In the genomic region with DNA sequence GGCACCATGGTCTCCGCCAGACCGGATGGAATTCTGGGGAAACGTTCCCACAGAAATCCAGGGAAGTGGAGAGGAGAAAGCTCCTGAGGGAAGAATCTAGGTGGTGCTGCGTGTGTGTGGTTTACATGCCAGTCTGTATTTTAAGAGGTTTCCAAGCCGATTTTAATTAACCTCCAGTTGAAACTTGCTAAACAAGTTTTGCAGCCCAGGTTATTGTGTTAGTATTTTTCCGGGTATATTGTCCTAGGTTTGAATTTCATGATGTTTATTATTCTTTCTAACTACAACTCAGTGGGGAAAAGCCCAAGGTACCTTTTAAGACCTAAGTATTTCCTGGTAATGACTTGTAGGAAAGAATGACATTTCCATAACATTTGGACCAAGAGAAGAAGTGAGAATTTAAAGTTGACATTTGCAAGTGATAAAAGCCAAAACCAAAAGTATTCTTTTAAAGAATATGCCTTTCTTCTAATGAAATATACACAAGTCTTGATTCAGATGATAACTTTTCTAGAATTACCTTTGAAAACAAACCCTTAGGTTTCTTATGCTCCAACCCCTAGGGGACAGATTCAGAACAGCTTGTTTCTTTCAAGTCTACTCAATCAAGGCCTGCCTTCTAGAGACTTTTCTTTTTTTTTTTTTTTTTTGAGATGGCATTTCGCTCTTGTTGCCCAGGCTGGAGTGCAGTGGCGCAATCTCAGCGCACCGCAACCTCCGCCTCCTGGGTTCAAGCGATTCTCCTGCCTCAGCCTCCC, we compare ENCODE assay signal across 11 cellular contexts. TPM values are rescaled to one million over a fixed set of nuclear protein-coding genes. Genes with fewer than 3 reads are reported as not detected.
DNase-seq lines count a peak whose midpoint lies in the region; ATAC-seq, FAIRE-seq and TF ChIP-seq lines count a peak whose summit lies in the region.
"Had no signal": no experiment of that assay in that cellular context is flagged by ENCODE, and none has a peak within 500 bp of the region (broad histone marks: within the 10 kb centered on the region; RNA-seq: fewer than 3 reads in every experiment).

No MANE protein-coding gene starts in this region.

- H3K9me3 ChIP-seq in breast epithelium: no peaks in the 10 kb centered on the region
- no peaks in the 10 kb centered on the region for H3K9me3 ChIP-seq in PC-9 (ENCODE audit: insufficient read depth, low read depth)
- no peaks in the 10 kb centered on the region for H3K9me3 ChIP-seq in keratinocyte (ENCODE audit: control insufficient read depth, low read depth, low read length)

- peak; percentile 86 for FAIRE-seq in keratinocyte (lab: Jason Lieb, UNC)

- CTCF ChIA-PET in MCF 10A (lab: Yijun Ruan, JAX) (interaction anchor here (0.6 to 1.8 kb wide), 4 partner anchors 14 to 116 kb away, joined by 3 to 11 read pairs (median 3); partner anchors contain the start of gene SAT1), PC-9 (lab: Charles Lee) (no interaction called here)

- no peak for TF ChIP-seq POLR2A in breast epithelium (IDR thresholded peaks at IDR 0.05)

- ATAC-seq in HG02623 (IDR thresholded peaks at IDR 0.05; ENCODE audit: unreplicated experiment): no peak

- H3K79me2 ChIP-seq in PC-9 (ENCODE audit: low read depth) (no peaks in the 10 kb centered on the region), keratinocyte (ENCODE audit: control insufficient read depth, insufficient read depth, low read length) (no peaks in the 10 kb centered on the region)

- dilution Hi-C loops in keratinocyte (cut with MboI; ENCODE audit: extremely low pct_ligation_motif_present, low sequenced_read_pairs): no loop called here

- H3K4me3 ChIP-seq in breast epithelium: no peak overlapping the region
- peak overlapping the region; percentile 26; the same call in 1 of the 2 replicates for H3K4me3 ChIP-seq in PC-9
- H3K4me3 ChIP-seq in keratinocyte (ENCODE audit: control insufficient read depth in 2 of 3, extremely low read depth in 1 of 3, insufficient read depth in 2 of 3, low read depth in 1 of 3, low read length in 3 of 3): peak overlapping the region in 2 of 3 experiments; percentile 13 to 46

- H3K27ac ChIP-seq in breast epithelium: peak overlapping the region; percentile 69 to 72
- peak overlapping the region; percentile 95 for H3K27ac ChIP-seq in PC-9
- H3K27ac ChIP-seq in keratinocyte (ENCODE audit: control insufficient read depth, insufficient read depth, low read length): peak overlapping the region; percentile 87

- no peaks in the 10 kb centered on the region for H3K9me3 Mint-ChIP-seq in MCF 10A (ENCODE audit: unreplicated experiment)
- no peaks in the 10 kb centered on the region for H3K9me3 Mint-ChIP-seq in type B pancreatic cell
- H3K9me3 Mint-ChIP-seq in activated T-helper 2 cell treated with anti-CD3 and anti-CD28 coated beads, Interferon-gamma antibody, Interleukin-2, Interleukin-4, amounts not matched to agents 10 μg/mL and 5 μg/mL and 100 μg/mL, durations not matched to agents 14 hours and 24 hours and 36 hours: no peaks in the 10 kb centered on the region

- H3K4me3 Mint-ChIP-seq in MCF 10A (ENCODE audit: unreplicated experiment) (no peak overlapping the region), type B pancreatic cell (peak overlapping the region; percentile 79)
- no peak overlapping the region for H3K4me3 Mint-ChIP-seq in activated T-helper 2 cell treated with anti-CD3 and anti-CD28 coated beads, Interferon-gamma antibody, Interleukin-2, Interleukin-4, amounts not matched to agents 10 μg/mL and 5 μg/mL and 100 μg/mL, durations not matched to agents 14 hours and 24 hours and 36 hours (ENCODE audit: low read depth)

- H3K36me3 Mint-ChIP-seq in MCF 10A (ENCODE audit: insufficient read depth, unreplicated experiment) (no peaks in the 10 kb centered on the region), type B pancreatic cell (no peaks in the 10 kb centered on the region)
- H3K36me3 Mint-ChIP-seq in activated T-helper 2 cell treated with anti-CD3 and anti-CD28 coated beads, Interferon-gamma antibody, Interleukin-2, Interleukin-4, amounts not matched to agents 10 μg/mL and 5 μg/mL and 100 μg/mL, durations not matched to agents 14 hours and 24 hours and 36 hours (ENCODE audit: low read depth): no peaks in the 10 kb centered on the region

- H3K9ac ChIP-seq in keratinocyte (ENCODE audit: control insufficient read depth, extremely low read depth, insufficient read depth, low read length): peak overlapping the region; percentile 48

- H3K27me3 ChIP-seq in breast epithelium (peaks cover 0 to 14% of the 10 kb centered on the region in 2 donors), PC-9 (ENCODE audit: insufficient read depth, low read depth) (no peaks in the 10 kb centered on the region), keratinocyte (ENCODE audit: control insufficient read depth, extremely low read depth, insufficient read depth, low read length) (no peaks in the 10 kb centered on the region)

- H3K27me3 Mint-ChIP-seq in MCF 10A (ENCODE audit: insufficient read depth, unreplicated experiment) (no peaks in the 10 kb centered on the region), type B pancreatic cell (no peaks in the 10 kb centered on the region)
- H3K27me3 Mint-ChIP-seq in activated T-helper 2 cell treated with anti-CD3 and anti-CD28 coated beads, Interferon-gamma antibody, Interleukin-2, Interleukin-4, amounts not matched to agents 10 μg/mL and 5 μg/mL and 100 μg/mL, durations not matched to agents 14 hours and 24 hours and 36 hours (ENCODE audit: low read depth): no peaks in the 10 kb centered on the region

- H3K36me3 ChIP-seq in breast epithelium: no peaks in the 10 kb centered on the region
- H3K36me3 ChIP-seq in PC-9 (ENCODE audit: low read depth): no peaks in the 10 kb centered on the region
- H3K36me3 ChIP-seq in keratinocyte (ENCODE audit: control insufficient read depth in 2 of 2, extremely low read depth in 1 of 2, insufficient read depth in 2 of 2, low read length in 2 of 2): no peaks in the 10 kb centered on the region

- peaks cover 29% of the 10 kb centered on the region for H3F3A ChIP-seq in PC-9 (ENCODE audit: insufficient read depth, low read depth)

- BruUV-seq in MCF 10A (replicated peaks; lab: Mats Ljungman, UMichigan): no TSS peak
- no TSS peak for BruUV-seq in PC-9 (replicated peaks; lab: Mats Ljungman, UMichigan)

- H3K27ac Mint-ChIP-seq in MCF 10A (ENCODE audit: low read depth, unreplicated experiment) (no peak overlapping the region), type B pancreatic cell (peak overlapping the region; percentile 93)
- no peak overlapping the region for H3K27ac Mint-ChIP-seq in activated T-helper 2 cell treated with anti-CD3 and anti-CD28 coated beads, Interferon-gamma antibody, Interleukin-2, Interleukin-4, amounts not matched to agents 10 μg/mL and 5 μg/mL and 100 μg/mL, durations not matched to agents 14 hours and 24 hours and 36 hours

- H3K9me2 ChIP-seq in PC-9 (ENCODE audit: insufficient read depth): no peaks in the 10 kb centered on the region

- no peaks in the 10 kb centered on the region for H3K9me1 ChIP-seq in keratinocyte (ENCODE audit: control insufficient read depth, extremely low read depth, insufficient read depth, low read length)

- TF ChIP-seq CTCF in breast epithelium (IDR thresholded peaks at IDR 0.05): peak in 1 of 3 donors; percentile 31
- TF ChIP-seq CTCF in MCF 10A (IDR thresholded peaks at IDR 0.05; ENCODE audit: unreplicated experiment): no peak
- TF ChIP-seq CTCF in PC-9 (conservative IDR thresholded peaks at IDR 0.05): no peak; the same call in 1 of the 2 replicates
- TF ChIP-seq CTCF in keratinocyte (optimal IDR thresholded peaks at IDR 0.05 in 1 of 3, IDR thresholded peaks at IDR 0.05 in 1 of 3, conservative IDR thresholded peaks at IDR 0.05 in 1 of 3; ENCODE audit: extremely low read depth in 1 of 3, insufficient read depth in 2 of 3, low read length in 3 of 3): no peak
- TF ChIP-seq CTCF in type B pancreatic cell (conservative IDR thresholded peaks at IDR 0.05): peak; percentile 65

- no peaks in the 10 kb centered on the region for H3K4me1 Mint-ChIP-seq in MCF 10A (ENCODE audit: insufficient read depth, unreplicated experiment)
- H3K4me1 Mint-ChIP-seq in type B pancreatic cell (ENCODE audit: unreplicated experiment): peaks cover 39% of the 10 kb centered on the region
- H3K4me1 Mint-ChIP-seq in activated T-helper 2 cell treated with anti-CD3 and anti-CD28 coated beads, Interferon-gamma antibody, Interleukin-2, Interleukin-4, amounts not matched to agents 10 μg/mL and 5 μg/mL and 100 μg/mL, durations not matched to agents 14 hours and 24 hours and 36 hours (ENCODE audit: low read depth): peaks cover 10% of the 10 kb centered on the region

- intact Hi-C loops in breast epithelium (cut with DNase I; ENCODE audit: low total_unique reads): no loop called here
- intact Hi-C loops in MCF 10A (cut with micrococcal nuclease): no loop called here
- intact Hi-C loops in PC-9 (cut with micrococcal nuclease; ENCODE audit: unreplicated experiment): no loop called here
- intact Hi-C loops in activated T-helper 2 cell treated with anti-CD3 and anti-CD28 coated beads, Interferon-gamma antibody, Interleukin-2, Interleukin-4, amounts not matched to agents 10 μg/mL and 5 μg/mL and 100 μg/mL, durations not matched to agents 14 hours and 24 hours and 36 hours (cut with micrococcal nuclease): no loop called here

- H3K4me1 ChIP-seq in breast epithelium: no peaks in the 10 kb centered on the region
- H3K4me1 ChIP-seq in PC-9 (replicated peaks; ENCODE audit: insufficient read depth): peaks cover 48% of the 10 kb centered on the region
- H3K4me1 ChIP-seq in keratinocyte (ENCODE audit: control insufficient read depth, extremely low read depth, insufficient read depth, low read length): peaks cover 30% of the 10 kb centered on the region

- peak in 1 of 2 donors; percentile 54 for DNase-seq in breast epithelium (ENCODE audit: low spot score in 2 of 2)
- no peak for DNase-seq in MCF 10A (ENCODE audit: unreplicated experiment)
- DNase-seq in PC-9: peak; percentile 55 to 92
- no peak for DNase-seq in keratinocyte (ENCODE audit: low read depth, low spot score)
- no peak for DNase-seq in type B pancreatic cell (ENCODE audit: extremely low spot score, unreplicated experiment)
- DNase-seq in activated T-helper 2 cell treated with anti-CD3 and anti-CD28 coated beads, Interferon-gamma antibody, Interleukin-2, Interleukin-4, amounts not matched to agents 10 μg/mL and 5 μg/mL and 100 μg/mL, durations not matched to agents 14 hours and 24 hours and 36 hours (ENCODE audit: low spot score): no peak
- no peak for DNase-seq in NCI-H82 (lab: John Stamatoyannopoulos, UW)
- DNase-seq: amygdala, NCI-H2171 treated with DMSO at 0.1 percent for 48 hours, SW 1271 had no signal

- no peak overlapping the region for H2AFZ ChIP-seq in PC-9
- peak overlapping the region; percentile 40 for H2AFZ ChIP-seq in keratinocyte (ENCODE audit: control insufficient read depth, low read length)

- H3K4me2 ChIP-seq in PC-9: peak overlapping the region; percentile 69
- H3K4me2 ChIP-seq in keratinocyte (ENCODE audit: control insufficient read depth, extremely low read depth, insufficient read depth, low read depth, low read length): peak overlapping the region; percentile 47

- POLR2A ChIA-PET in MCF 10A (lab: Yijun Ruan, JAX) (interaction anchor here (0.6 to 3.0 kb wide), 8 partner anchors 9 to 229 kb away, joined by 3 to 23 read pairs (median 4); partner anchors contain the start of genes APOO, CXorf58 and SAT1), PC-9 (lab: Charles Lee; ENCODE audit: unreplicated experiment) (no interaction called here)

- no peaks in the 10 kb centered on the region for H4K20me1 ChIP-seq in PC-9 (ENCODE audit: insufficient read depth)
- H4K20me1 ChIP-seq in keratinocyte (ENCODE audit: control insufficient read depth, extremely low read depth, insufficient read depth, low read length): no peaks in the 10 kb centered on the region

RNA-seq across cellular contexts. Expression of gene SAT1, which starts 14.6 kb away (rescaled TPM):
- 1,000 to 10,000 TPM in 2 of 3 donors, 100 to 1,000 TPM in 1; 980 to 1,359 (median 1,246) TPM for total RNA-seq in breast epithelium
- total RNA-seq in MCF 10A (2022): 582 and 687 TPM in 2 replicates
- total RNA-seq in PC-9 (2021): 99.1 and 131 TPM in 2 replicates
- polyA plus RNA-seq in keratinocyte: 904 to 1,607 TPM (median 1,595 TPM) in 3 replicates
- polyA plus RNA-seq in keratinocyte (2011; ENCODE audit: low read depth): 2,170 TPM
- 1,402 and 1,666 TPM in 2 replicates for polyA plus RNA-seq in keratinocyte (2011; cell fraction: cytosol; rRNA removed)
- 3,131 and 4,257 TPM in 2 replicates for polyA plus RNA-seq in keratinocyte (2011; cell fraction: nucleus; rRNA removed)
- 647 and 2,511 TPM in 2 replicates for polyA plus RNA-seq in keratinocyte (2012; ENCODE audit: low replicate concordance)
- polyA minus RNA-seq in keratinocyte: 82.8 to 414 TPM (median 366 TPM) in 3 replicates
- 352 TPM for polyA minus RNA-seq in keratinocyte (2011; cell fraction: cytosol; rRNA and poly(A)+ RNA removed)
- polyA minus RNA-seq in keratinocyte (2011; cell fraction: nucleus; rRNA and poly(A)+ RNA removed): 313 and 542 TPM in 2 replicates
- total RNA-seq in type B pancreatic cell (ENCODE audit: low replicate concordance): 440 and 517 TPM in 2 replicates
- total RNA-seq in activated T-helper 2 cell treated with anti-CD3 and anti-CD28 coated beads, Interferon-gamma antibody, Interleukin-2, Interleukin-4, amounts not matched to agents 10 μg/mL and 5 μg/mL and 100 μg/mL, durations not matched to agents 14 hours and 24 hours and 36 hours: 76.7 and 78.8 TPM in 2 replicates

RNA-seq across cellular contexts. Expression of gene ACOT9, which starts 54.5 kb away (rescaled TPM):
- total RNA-seq in breast epithelium (10 to 100 TPM; 38.7 to 42.3 (median 41.0) TPM), MCF 10A (2022) (71.9 and 83.9 TPM in 2 replicates), PC-9 (2021) (40.6 and 47.0 TPM in 2 replicates), type B pancreatic cell (ENCODE audit: low replicate concordance) (37.9 and 51.2 TPM in 2 replicates)
- 62.4 to 91.9 TPM (median 79.8 TPM) in 3 replicates for polyA plus RNA-seq in keratinocyte
- polyA plus RNA-seq in keratinocyte (2011; ENCODE audit: low read depth): 28.6 TPM
- polyA plus RNA-seq in keratinocyte (2011; cell fraction: cytosol; rRNA removed): 41.7 and 84.0 TPM in 2 replicates
- polyA plus RNA-seq in keratinocyte (2011; cell fraction: nucleus; rRNA removed): 132 and 150 TPM in 2 replicates
- polyA plus RNA-seq in keratinocyte (2012; ENCODE audit: low replicate concordance): 49.6 and 74.1 TPM in 2 replicates
- polyA minus RNA-seq in keratinocyte: 13.9 to 72.1 TPM (median 32.7 TPM) in 3 replicates
- polyA minus RNA-seq in keratinocyte (2011; cell fraction: cytosol; rRNA and poly(A)+ RNA removed): 40.5 TPM
- polyA minus RNA-seq in keratinocyte (2011; cell fraction: nucleus; rRNA and poly(A)+ RNA removed): 32.8 and 45.5 TPM in 2 replicates
- 75.2 and 76.0 TPM in 2 replicates for total RNA-seq in activated T-helper 2 cell treated with anti-CD3 and anti-CD28 coated beads, Interferon-gamma antibody, Interleukin-2, Interleukin-4, amounts not matched to agents 10 μg/mL and 5 μg/mL and 100 μg/mL, durations not matched to agents 14 hours and 24 hours and 36 hours

Comparison
In these comparisons a context has a peak if more than half of its experiments do, and no peak if none do; other contexts are left out.
1. DNase-seq: peak in PC-9 (2 of 2); none in MCF 10A (single experiment), keratinocyte (single experiment), type B pancreatic cell (single experiment), activated T-helper 2 cell treated with anti-CD3 and anti-CD28 coated beads, Interferon-gamma antibody, Interleukin-2, Interleukin-4, amounts not matched to agents 10 μg/mL and 5 μg/mL and 100 μg/mL, durations not matched to agents 14 hours and 24 hours and 36 hours (single experiment) and NCI-H82 (single experiment).
2. H3K4me3 ChIP-seq: peak in PC-9 (single experiment) and keratinocyte (2 of 3); none in breast epithelium (0 of 3).
3. Peak in every context shown above with its lines, with median percentiles within 50 percentile points of each other: H3K27ac ChIP-seq.